Comparison of ENCODE assay signal across 8 cellular contexts in genomic region chr18:32093523-32093922, GRCh38. TPM values are rescaled to one million over a fixed set of nuclear protein-coding genes. Genes with fewer than 3 reads are reported as not detected.
A peak's percentile ranks its signal among the peaks of the same experiment; 100 is the strongest.
DNase-seq lines count a peak whose midpoint lies in the region; ATAC-seq and TF ChIP-seq lines count a peak whose summit lies in the region.

No MANE protein-coding gene starts in this region.

- H3K27ac ChIP-seq in PC-9 (peak overlapping the region; percentile 41; the same call in 1 of the 2 replicates), endodermal cell (ENCODE audit: low read depth, low read length) (peak overlapping the region; percentile 92)

- no peaks in the 10 kb centered on the region for H3K4me1 ChIP-seq in PC-9 (replicated peaks; ENCODE audit: insufficient read depth)
- H3K4me1 ChIP-seq in endodermal cell (ENCODE audit: control insufficient read depth, insufficient read depth, low read length), result peaks cover 2% of the 10 kb centered on the region

- no peaks in the 10 kb centered on the region for H3K27me3 Mint-ChIP-seq in activated naive CD4-positive, alpha-beta T cell treated with anti-CD3 and anti-CD28 coated beads for 36 hours (ENCODE audit: low read depth)
- H3K27me3 Mint-ChIP-seq in endodermal cell (ENCODE audit: insufficient read depth) (no peaks in the 10 kb centered on the region), osteocyte (ENCODE audit: unreplicated experiment) (no peaks in the 10 kb centered on the region)

- H3K27me3 ChIP-seq in PC-9 (ENCODE audit: insufficient read depth, low read depth) (no peaks in the 10 kb centered on the region), endodermal cell (ENCODE audit: control insufficient read depth, insufficient read depth, low read length, poor library complexity, severe bottlenecking) (no peaks in the 10 kb centered on the region)

- peaks cover 4% of the 10 kb centered on the region; the same call in 1 of the 2 replicates for H4K20me1 ChIP-seq in PC-9 (ENCODE audit: insufficient read depth)

- 14 to 17% methylated on average over 3 to 6 of the region's 7 CpGs for WGBS in endodermal cell (ENCODE audit: insufficient coverage in 1 of 2, insufficient read length in 1 of 2), 2 experiments

- peak overlapping the region; percentile 92 for H3K4me3 Mint-ChIP-seq in activated naive CD4-positive, alpha-beta T cell treated with anti-CD3 and anti-CD28 coated beads for 36 hours
- H3K4me3 Mint-ChIP-seq in endodermal cell (peak overlapping the region; percentile 89), osteocyte (ENCODE audit: unreplicated experiment) (peak overlapping the region; percentile 93)

- H3K9ac ChIP-seq in endodermal cell (ENCODE audit: extremely low read depth, low read length, poor library complexity, severe bottlenecking), result peak overlapping the region; percentile 81

- TF ChIP-seq CTCF in PC-9 (conservative IDR thresholded peaks at IDR 0.05), result no peak
- no peak for TF ChIP-seq CTCF in endodermal cell (conservative IDR thresholded peaks at IDR 0.05)
- no peak for TF ChIP-seq CTCF in osteocyte (IDR thresholded peaks at IDR 0.05)

- DNase-seq in activated naive CD4-positive, alpha-beta T cell treated with anti-CD3 and anti-CD28 coated beads for 36 hours, result peak; percentile 25
- no peak for DNase-seq in activated naive CD4-positive, alpha-beta T cell treated with anti-CD3 and anti-CD28 coated beads, Interleukin-2, amount 50 U/mL, for 16 hours
- no peak for DNase-seq in PC-9
- no peak for DNase-seq in endodermal cell
- DNase-seq in osteocyte (ENCODE audit: extremely low spot score, unreplicated experiment), result no peak

- H3K36me3 ChIP-seq in PC-9 (ENCODE audit: low read depth) (no peaks in the 10 kb centered on the region), endodermal cell (ENCODE audit: control insufficient read depth, insufficient read depth, low read length) (peaks cover 24% of the 10 kb centered on the region)

- POLR2A ChIA-PET in PC-9 (lab: Charles Lee; ENCODE audit: unreplicated experiment), result no interaction called here

- H3F3A ChIP-seq in PC-9 (ENCODE audit: insufficient read depth, low read depth), result peaks cover 5% of the 10 kb centered on the region; the same call in 1 of the 2 replicates

- H3K4me2 ChIP-seq in PC-9, result peak overlapping the region; percentile 83

- H2AFZ ChIP-seq in PC-9, result peak overlapping the region; percentile 76; the same call in 1 of the 2 replicates

- H3K4me1 Mint-ChIP-seq in activated naive CD4-positive, alpha-beta T cell treated with anti-CD3 and anti-CD28 coated beads for 36 hours (ENCODE audit: low read depth), result peaks cover 45% of the 10 kb centered on the region
- H3K4me1 Mint-ChIP-seq in endodermal cell, result peaks cover 11% of the 10 kb centered on the region
- peaks cover 30% of the 10 kb centered on the region for H3K4me1 Mint-ChIP-seq in osteocyte (ENCODE audit: unreplicated experiment)

- no peaks in the 10 kb centered on the region for H3K9me2 ChIP-seq in PC-9 (ENCODE audit: insufficient read depth)

- H3K79me2 ChIP-seq in PC-9 (ENCODE audit: low read depth), result peaks cover 54% of the 10 kb centered on the region

- BruUV-seq in PC-9 (replicated peaks; lab: Mats Ljungman, UMichigan), result no TSS peak

- intact Hi-C loops in activated naive CD4-positive, alpha-beta T cell treated with anti-CD3 and anti-CD28 coated beads for 36 hours (cut with micrococcal nuclease), result loop anchor here (2.0 to 10.0 kb wide), 4 partner anchors 13 to 599 kb away; partner anchors contain the start of gene DSG2
- intact Hi-C loops in PC-9 (cut with micrococcal nuclease; ENCODE audit: unreplicated experiment), result loop anchor here (5.0 kb wide), 1 partner anchor 151 kb away; the partner anchor contains the start of gene TRAPPC8

- peaks cover 34% of the 10 kb centered on the region for H3K36me3 Mint-ChIP-seq in activated naive CD4-positive, alpha-beta T cell treated with anti-CD3 and anti-CD28 coated beads for 36 hours (ENCODE audit: low read depth)
- H3K36me3 Mint-ChIP-seq in endodermal cell (ENCODE audit: low read depth), result peaks cover 30% of the 10 kb centered on the region
- H3K36me3 Mint-ChIP-seq in osteocyte (ENCODE audit: unreplicated experiment), result peaks cover 10% of the 10 kb centered on the region

- peak overlapping the region; percentile 75 for H3K4me3 ChIP-seq in PC-9
- H3K4me3 ChIP-seq in endodermal cell (ENCODE audit: low read length), result peak overlapping the region; percentile 88

- H3K27ac Mint-ChIP-seq in activated naive CD4-positive, alpha-beta T cell treated with anti-CD3 and anti-CD28 coated beads for 36 hours, result peak overlapping the region; percentile 94
- H3K27ac Mint-ChIP-seq in endodermal cell (peak overlapping the region; percentile 87), osteocyte (ENCODE audit: unreplicated experiment) (peak overlapping the region; percentile 97)

- no peaks in the 10 kb centered on the region for H3K9me3 Mint-ChIP-seq in activated naive CD4-positive, alpha-beta T cell treated with anti-CD3 and anti-CD28 coated beads for 36 hours
- no peaks in the 10 kb centered on the region for H3K9me3 Mint-ChIP-seq in endodermal cell
- no peaks in the 10 kb centered on the region for H3K9me3 Mint-ChIP-seq in osteocyte (ENCODE audit: unreplicated experiment)

- H3K9me3 ChIP-seq in PC-9 (ENCODE audit: insufficient read depth, low read depth), result no peaks in the 10 kb centered on the region
- H3K9me3 ChIP-seq in endodermal cell (ENCODE audit: control insufficient read depth, low read length), result no peaks in the 10 kb centered on the region

- no peak for ATAC-seq in GM19328 (IDR thresholded peaks at IDR 0.05; ENCODE audit: unreplicated experiment)
- ATAC-seq in HG03139 (IDR thresholded peaks at IDR 0.05; ENCODE audit: unreplicated experiment), result no peak
- no peak for ATAC-seq in GM19351 (IDR thresholded peaks at IDR 0.05; ENCODE audit: unreplicated experiment)

- CTCF ChIA-PET in activated naive CD4-positive, alpha-beta T cell treated with anti-CD3 and anti-CD28 coated beads for 36 hours (lab: Charles Lee), result interaction anchor here (1.6 kb wide), 1 partner anchor 74 kb away, joined by 3 read pairs; no protein-coding TSS in a partner anchor
- CTCF ChIA-PET in PC-9 (lab: Charles Lee), result no interaction called here

RNA-seq across cellular contexts. Expression of gene RNF138, which starts 1.8 kb away (rescaled TPM):
- total RNA-seq in activated naive CD4-positive, alpha-beta T cell treated with anti-CD3 and anti-CD28 coated beads for 36 hours, result 10 to 100 TPM; 75.4 to 85.5 TPM
- total RNA-seq in PC-9 (2021) (21.5 and 24.1 TPM in 2 replicates), endodermal cell (10 to 100 TPM; 45.2 to 59.6 TPM), osteocyte (19.1 and 19.7 TPM in 2 replicates)
- 70.9 TPM for polyA plus RNA-seq in endodermal cell (2013, experiment 1 of 2)
- 56.7 TPM for polyA plus RNA-seq in endodermal cell (2013, experiment 2 of 2)
